In genomic region chr2:232229917-232230310, GRCh38 we compare ENCODE assay signal across 18 cellular contexts.
DNase-seq lines count a peak whose midpoint lies in the region; ATAC-seq and TF ChIP-seq lines count a peak whose summit lies in the region.
"Had no signal": no experiment of that assay in that cellular context is flagged by ENCODE, and none has a peak within 500 bp of the region (broad histone marks: within the 10 kb centered on the region; RNA-seq: fewer than 3 reads in every experiment).

No MANE protein-coding gene starts in this region.

- TF ChIP-seq CTCF in AG09309 (IDR thresholded peaks at IDR 0.05; ENCODE audit: control insufficient read depth, insufficient read depth, low read depth, low read length, missing control alignments) (no peak), osteocyte (IDR thresholded peaks at IDR 0.05) (no peak)

- no peak overlapping the region for H3K27ac Mint-ChIP-seq in osteocyte (ENCODE audit: unreplicated experiment)
- H3K27ac Mint-ChIP-seq: B cell; CD8-positive, alpha-beta memory T cell; HFFc6 had no signal

- H3K4me3 Mint-ChIP-seq in osteocyte (ENCODE audit: unreplicated experiment): no peak overlapping the region
- H3K4me3 Mint-ChIP-seq: B cell; CD8-positive, alpha-beta memory T cell; HFFc6 had no signal

- no peaks in the 10 kb centered on the region for H3K79me2 ChIP-seq in GM23248 (ENCODE audit: insufficient read depth)

- no peak overlapping the region for H3K4me2 ChIP-seq in GM23248 (ENCODE audit: unreplicated experiment)
- H3K4me2 ChIP-seq: SK-N-SH had no signal

- 69 to 78% methylated on average over 3 of the region's 3 CpGs for WGBS in GM23248 (ENCODE audit: low coverage in 1 of 2, low lambda C conversion rate in 2 of 2, missing lambda C conversion rate in 2 of 2), 2 experiments

- H3K27me3 Mint-ChIP-seq in osteocyte (ENCODE audit: unreplicated experiment): no peaks in the 10 kb centered on the region
- H3K27me3 Mint-ChIP-seq: B cell; CD8-positive, alpha-beta memory T cell had no signal

- H3K36me3 Mint-ChIP-seq in osteocyte (ENCODE audit: unreplicated experiment): no peaks in the 10 kb centered on the region

- H3K36me3 ChIP-seq in GM23248 (ENCODE audit: low read depth): no peaks in the 10 kb centered on the region

- ATAC-seq in GM21528 (IDR thresholded peaks at IDR 0.05; ENCODE audit: low FRiP score, unreplicated experiment): no peak

- peaks cover 6% of the 10 kb centered on the region for H3K4me1 Mint-ChIP-seq in osteocyte (ENCODE audit: unreplicated experiment)
- H3K4me1 Mint-ChIP-seq: B cell had no signal

- H3K4me3 ChIP-seq in AG09309 (ENCODE audit: control insufficient read depth, low read depth, low read length) (no peak overlapping the region), GM23248 (no peak overlapping the region)

- H3K9me3 Mint-ChIP-seq in osteocyte (ENCODE audit: unreplicated experiment): no peaks in the 10 kb centered on the region
- H3K9me3 Mint-ChIP-seq: CD8-positive, alpha-beta memory T cell; HFFc6 had no signal

- H3K9ac ChIP-seq in GM23248: no peak overlapping the region
- H3K9ac ChIP-seq: SK-N-SH had no signal

- no peaks in the 10 kb centered on the region for H3K4me1 ChIP-seq in GM23248 (ENCODE audit: insufficient read depth)

- in situ Hi-C loops in GM23248 (cut with MboI): no loop called here

- H4K20me1 ChIP-seq in GM23248 (ENCODE audit: insufficient read depth): no peaks in the 10 kb centered on the region

- H2AFZ ChIP-seq in GM23248: no peak overlapping the region

- no peaks in the 10 kb centered on the region for H3K9me3 ChIP-seq in GM23248 (ENCODE audit: low read depth)
- H3K9me3 ChIP-seq: SK-N-SH had no signal

- no peaks in the 10 kb centered on the region for H3F3A ChIP-seq in GM23248 (ENCODE audit: insufficient read depth)

- no peak overlapping the region for H3K27ac ChIP-seq in GM23248

- H3K9me2 ChIP-seq in GM23248 (ENCODE audit: insufficient read depth): no peaks in the 10 kb centered on the region
- H3K9me2 ChIP-seq: SK-N-SH had no signal

- H3K27me3 ChIP-seq in GM23248 (replicated peaks; ENCODE audit: insufficient read depth): no peaks in the 10 kb centered on the region

- peak; percentile 32 for DNase-seq in AG09309 (ENCODE audit: low read depth)
- peak; percentile 35 for DNase-seq in GM23248
- DNase-seq in fibroblast of gingiva (ENCODE audit: low read depth): peak; percentile 31
- peak; percentile 25 for DNase-seq in osteocyte (ENCODE audit: extremely low spot score, unreplicated experiment)
- DNase-seq in GM19238 (ENCODE audit: insufficient read length, low spot score): no peak
- no peak for DNase-seq in HuH-7.5 (ENCODE audit: low spot score)
- no peak for DNase-seq in OCI-M1 (lab: John Stamatoyannopoulos, UW)
- DNase-seq: CD8-positive, alpha-beta memory T cell; DMS79; NCI-H1105 treated with DMSO at 0.1 percent for 48 hours; NCI-H1694 treated with DMSO at 0.1 percent for 48 hours; NCI-H2107; NCI-H2227 treated with DMSO at 0.1 percent for 48 hours; NCI-H524; SK-N-SH had no signal

Comparison
In these comparisons a context has a peak if more than half of its experiments do, and no peak if none do; other contexts are left out.
1. DNase-seq: peak in AG09309 (single experiment), GM23248 (single experiment), fibroblast of gingiva (single experiment) and osteocyte (single experiment); none in GM19238 (single experiment), HuH-7.5 (single experiment) and OCI-M1 (single experiment).